ENCODE assay signal across 8 cellular contexts in genomic region chr12:21774358-21775129, GRCh38. TPM values are rescaled to one million over a fixed set of nuclear protein-coding genes. Genes with fewer than 3 reads are reported as not detected.
A peak's percentile ranks its signal among the peaks of the same experiment; 100 is the strongest.
DNase-seq lines count a peak whose midpoint lies in the region; ATAC-seq and TF ChIP-seq lines count a peak whose summit lies in the region.

KCNJ8 (minus strand) TSS chr12:21774706; CDS start chr12:21773616, 1,090 bp downstream.

- H3K27ac Mint-ChIP-seq in endothelial cell (ENCODE audit: unreplicated experiment): no peak within 1 kb of the TSS

- H3K36me3 ChIP-seq in mesodermal cell (ENCODE audit: control insufficient read depth, insufficient read depth, low read length) (no peaks in the 10 kb centered on the region), upper lobe of right lung (no peaks in the 10 kb centered on the region)

- H3K9me3 ChIP-seq in mesodermal cell (ENCODE audit: control insufficient read depth, low read length) (no peaks in the 10 kb centered on the region), upper lobe of right lung (no peaks in the 10 kb centered on the region)

- no peaks in the 10 kb centered on the region for H3K9me3 Mint-ChIP-seq in endothelial cell (ENCODE audit: unreplicated experiment)

- peak within 1 kb of the TSS; percentile 27 for H3K4me3 Mint-ChIP-seq in endothelial cell (ENCODE audit: unreplicated experiment)

- peaks cover 5% of the 10 kb centered on the region for H3K4me1 Mint-ChIP-seq in endothelial cell (ENCODE audit: unreplicated experiment)

- TF ChIP-seq CTCF in endothelial cell (IDR thresholded peaks at IDR 0.05; ENCODE audit: unreplicated experiment) (no peak), upper lobe of right lung (IDR thresholded peaks at IDR 0.05) (no peak)

- H3K4me1 ChIP-seq in mesodermal cell (ENCODE audit: control insufficient read depth, insufficient read depth, low read length, poor library complexity, severe bottlenecking) (no peaks in the 10 kb centered on the region), upper lobe of right lung (peaks cover 3% of the 10 kb centered on the region)

- ATAC-seq in upper lobe of right lung (peak; percentile 92), HG02884 (IDR thresholded peaks at IDR 0.05; ENCODE audit: unreplicated experiment) (no peak)

- 1% methylated on average over 28 to 32 of the region's 49 CpGs for WGBS in mesodermal cell (ENCODE audit: insufficient coverage in 2 of 2), 2 experiments

- peaks cover 4% of the 10 kb centered on the region for H3K27me3 ChIP-seq in upper lobe of right lung

- H3K27me3 Mint-ChIP-seq in endothelial cell (ENCODE audit: unreplicated experiment): no peaks in the 10 kb centered on the region

- DNase-seq in NCI-H82 (lab: John Stamatoyannopoulos, UW) (peak; percentile 97), endothelial cell (ENCODE audit: low spot score) (peak; percentile 51), upper lobe of right lung (peak; percentile 91), RPMI8226 (no peak)
- no peak for DNase-seq in activated CD4-positive, alpha-beta T cell treated with anti-CD3 and anti-CD28 coated beads, Interleukin-2, amount 50 U/mL, for 4 hours

- H3K36me3 Mint-ChIP-seq in endothelial cell (ENCODE audit: low read depth, unreplicated experiment): no peaks in the 10 kb centered on the region

- H3K27ac ChIP-seq in mesodermal cell (ENCODE audit: low read depth, low read length, severe bottlenecking): no peak within 1 kb of the TSS
- H3K27ac ChIP-seq in upper lobe of right lung: peak within 1 kb of the TSS; percentile 80

- H3K4me3 ChIP-seq in GM08714 (ENCODE audit: low read length) (peak within 1 kb of the TSS; percentile 10; the same call in 1 of the 2 replicates), mesodermal cell (ENCODE audit: extremely low read depth, insufficient read depth, low read length, poor library complexity, severe bottlenecking) (peak within 1 kb of the TSS; percentile 43), upper lobe of right lung (peak within 1 kb of the TSS; percentile 63)

- intact Hi-C loops in upper lobe of right lung (cut with DNase I): no loop called here

RNA-seq across cellular contexts. Expression of gene KCNJ8, which starts in this region (rescaled TPM):
- 0.23 TPM for total RNA-seq in endothelial cell (ENCODE audit: unreplicated experiment)
- 1.4 TPM for polyA plus RNA-seq in mesodermal cell (2013, experiment 1 of 2)
- polyA plus RNA-seq in mesodermal cell (2013, experiment 2 of 2): 1.9 TPM
- total RNA-seq in upper lobe of right lung: 20.9 TPM

Comparison
In these comparisons a context has a peak if more than half of its experiments do, and no peak if none do; other contexts are left out.
1. RNA of gene KCNJ8 (total RNA-seq): 20.9 TPM in upper lobe of right lung (single experiment); 0.23 TPM in endothelial cell (single experiment); every median in the first group is over 10 times any median in the second.
2. Peak in DNase-seq in endothelial cell; RNA of the gene not detected or under 1 TPM.
3. H3K4me3 ChIP-seq: peak in every context shown above with its lines; median percentile 63 in upper lobe of right lung; 43 in mesodermal cell; 10 in GM08714.
4. DNase-seq: peak in NCI-H82 (single experiment) and upper lobe of right lung (single experiment); none in activated CD4-positive, alpha-beta T cell treated with anti-CD3 and anti-CD28 coated beads, Interleukin-2, amount 50 U/mL, for 4 hours (0 of 2) and RPMI8226 (single experiment).